Comparison of ENCODE assay signal across 27 cellular contexts in the genomic region with DNA sequence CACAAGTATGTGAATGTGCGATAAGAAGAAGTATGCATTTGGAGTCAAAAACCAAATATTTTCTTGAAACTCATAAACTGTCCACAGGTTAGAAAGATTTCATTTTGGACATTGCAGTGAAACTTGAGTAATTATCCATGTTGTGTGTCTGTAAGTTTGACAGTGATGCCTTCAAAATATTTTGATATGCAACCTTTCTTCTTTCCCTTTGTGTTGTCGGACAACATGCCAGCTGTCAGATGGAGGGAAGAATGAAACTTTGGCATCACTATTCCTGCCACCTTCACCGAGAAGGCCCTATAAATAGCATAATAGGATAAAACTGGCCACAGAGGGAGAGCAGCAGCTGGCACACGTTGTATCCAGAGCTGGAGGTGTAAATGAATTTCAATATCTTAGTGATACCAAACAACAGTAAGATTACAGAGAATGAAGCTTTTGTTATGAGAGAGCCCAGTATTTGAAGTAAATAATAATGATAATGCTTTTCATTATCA.
"Had no signal": no experiment of that assay in that cellular context is flagged by ENCODE, and none has a peak within 500 bp of the region (broad histone marks: within the 10 kb centered on the region; RNA-seq: fewer than 3 reads in every experiment).

No MANE protein-coding gene starts in this region.

- H3K9me3 Mint-ChIP-seq: memory B cell; stimulated activated memory B cell treated with anti-CD40 and anti-IgM and Interleukin-4, amounts not matched to agents 10 μg/mL and 1 μg/mL and 100 μg/mL, for 72 hours had no signal

- H3K27ac Mint-ChIP-seq: activated CD4-positive, alpha-beta T cell treated with anti-CD3 and anti-CD28 coated beads, Interleukin-2, amount 10 ng/mL, durations not matched to agents 7 days and 5 days; activated CD8-positive, alpha-beta memory T cell treated with anti-CD3 and anti-CD28 coated beads, Interleukin-2, amount 10 ng/mL, durations not matched to agents 7 days and 5 days; activated CD8-positive, alpha-beta T cell treated with anti-CD3 and anti-CD28 coated beads for 36 hours; activated T-helper 1 cell treated with anti-CD3 and anti-CD28 coated beads, Interleukin-12 subunit alpha, Interleukin-12 subunit beta, Interleukin-2, Interleukin-4 antibody, amounts not matched to agents 30 ng/mL and 10 ng/mL and 1 ng/mL, durations not matched to agents 14 hours and 24 hours and 36 hours; memory B cell; naive B cell; stimulated activated memory B cell treated with anti-CD40 and anti-IgM and Interleukin-4, amounts not matched to agents 10 μg/mL and 1 μg/mL and 100 μg/mL, for 72 hours had no signal

- H3K4me3 Mint-ChIP-seq: activated CD4-positive, alpha-beta T cell treated with anti-CD3 and anti-CD28 coated beads, Interleukin-2, amount 10 ng/mL, durations not matched to agents 7 days and 5 days; activated CD8-positive, alpha-beta memory T cell treated with anti-CD3 and anti-CD28 coated beads, Interleukin-2, amount 10 ng/mL, durations not matched to agents 7 days and 5 days; activated CD8-positive, alpha-beta T cell treated with anti-CD3 and anti-CD28 coated beads for 36 hours; activated T-helper 1 cell treated with anti-CD3 and anti-CD28 coated beads, Interleukin-12 subunit alpha, Interleukin-12 subunit beta, Interleukin-2, Interleukin-4 antibody, amounts not matched to agents 30 ng/mL and 10 ng/mL and 1 ng/mL, durations not matched to agents 14 hours and 24 hours and 36 hours; memory B cell; naive B cell; neural crest cell; stimulated activated memory B cell treated with anti-CD40 and anti-IgM and Interleukin-4, amounts not matched to agents 10 μg/mL and 1 μg/mL and 100 μg/mL, for 72 hours had no signal

- H3K4me2 ChIP-seq: smooth muscle cell had no signal

- ATAC-seq: activated CD8-positive, alpha-beta memory T cell treated with anti-CD3 and anti-CD28 coated beads, Interleukin-2, amount 10 ng/mL, durations not matched to agents 7 days and 5 days; activated CD8-positive, alpha-beta T cell treated with anti-CD3 and anti-CD28 coated beads for 36 hours; mucosa of descending colon; sciatic nerve; stimulated activated memory B cell treated with anti-CD40 and anti-IgM and Interleukin-4, amounts not matched to agents 10 μg/mL and 1 μg/mL and 100 μg/mL, for 72 hours had no signal

- DNase-seq: activated CD4-positive, alpha-beta T cell treated with anti-CD3 and anti-CD28 coated beads, Interleukin-2, amount 10 ng/mL, durations not matched to agents 7 days and 5 days; activated CD4-positive, CD25-positive, alpha-beta regulatory T cell treated with anti-CD3 and anti-CD28 coated beads, Interleukin-2, amount 50 U/mL, for 72 hours; activated CD8-positive, alpha-beta memory T cell treated with anti-CD3 and anti-CD28 coated beads, Interleukin-2, amount 10 ng/mL, durations not matched to agents 7 days and 5 days; activated CD8-positive, alpha-beta T cell treated with anti-CD3 and anti-CD28 coated beads for 36 hours; activated gamma-delta T cell; activated naive CD4-positive, alpha-beta T cell treated with anti-CD3 and anti-CD28 coated beads, Interleukin-2, amount 50 U/mL, for 16 hours; brain microvascular endothelial cell; central memory CD4-positive, alpha-beta T cell; effector memory CD4-positive, alpha-beta T cell; foreskin melanocyte; hippocampal formation; kidney glomerular epithelial cell; mucosa of descending colon; naive B cell; occipital lobe; stimulated activated CD4-positive, alpha-beta T cell treated with anti-CD3 and anti-CD28 coated beads, Interleukin-15, amount 100 ng/mL, for 24 hours; stomach; WERI-Rb-1 had no signal

- H3K27ac ChIP-seq: ascending aorta, brain microvascular endothelial cell, stomach, suprapubic skin, tibial nerve, WERI-Rb-1 had no signal

- H3K9me3 ChIP-seq: ascending aorta, mucosa of descending colon, stomach, suprapubic skin, tibial nerve had no signal

- H3K36me3 ChIP-seq: ascending aorta, brain microvascular endothelial cell, stomach, suprapubic skin, tibial nerve, WERI-Rb-1 had no signal

- H3K4me1 ChIP-seq: ascending aorta, stomach, suprapubic skin, tibial nerve had no signal

- H3K27me3 Mint-ChIP-seq: activated CD4-positive, alpha-beta T cell treated with anti-CD3 and anti-CD28 coated beads, Interleukin-2, amount 10 ng/mL, durations not matched to agents 7 days and 5 days; activated CD8-positive, alpha-beta memory T cell treated with anti-CD3 and anti-CD28 coated beads, Interleukin-2, amount 10 ng/mL, durations not matched to agents 7 days and 5 days; activated CD8-positive, alpha-beta T cell treated with anti-CD3 and anti-CD28 coated beads for 36 hours; memory B cell; naive B cell; stimulated activated memory B cell treated with anti-CD40 and anti-IgM and Interleukin-4, amounts not matched to agents 10 μg/mL and 1 μg/mL and 100 μg/mL, for 72 hours had no signal

- H3K27me3 ChIP-seq: ascending aorta, brain microvascular endothelial cell, stomach, suprapubic skin, tibial nerve had no signal

- H3K4me3 ChIP-seq: ascending aorta, mucosa of descending colon, smooth muscle cell, stomach, suprapubic skin, tibial nerve had no signal

- H3K36me3 Mint-ChIP-seq: memory B cell; naive B cell; stimulated activated memory B cell treated with anti-CD40 and anti-IgM and Interleukin-4, amounts not matched to agents 10 μg/mL and 1 μg/mL and 100 μg/mL, for 72 hours had no signal

- H3K4me1 Mint-ChIP-seq: naive B cell; neural crest cell; stimulated activated memory B cell treated with anti-CD40 and anti-IgM and Interleukin-4, amounts not matched to agents 10 μg/mL and 1 μg/mL and 100 μg/mL, for 72 hours had no signal
